In the genomic region with DNA sequence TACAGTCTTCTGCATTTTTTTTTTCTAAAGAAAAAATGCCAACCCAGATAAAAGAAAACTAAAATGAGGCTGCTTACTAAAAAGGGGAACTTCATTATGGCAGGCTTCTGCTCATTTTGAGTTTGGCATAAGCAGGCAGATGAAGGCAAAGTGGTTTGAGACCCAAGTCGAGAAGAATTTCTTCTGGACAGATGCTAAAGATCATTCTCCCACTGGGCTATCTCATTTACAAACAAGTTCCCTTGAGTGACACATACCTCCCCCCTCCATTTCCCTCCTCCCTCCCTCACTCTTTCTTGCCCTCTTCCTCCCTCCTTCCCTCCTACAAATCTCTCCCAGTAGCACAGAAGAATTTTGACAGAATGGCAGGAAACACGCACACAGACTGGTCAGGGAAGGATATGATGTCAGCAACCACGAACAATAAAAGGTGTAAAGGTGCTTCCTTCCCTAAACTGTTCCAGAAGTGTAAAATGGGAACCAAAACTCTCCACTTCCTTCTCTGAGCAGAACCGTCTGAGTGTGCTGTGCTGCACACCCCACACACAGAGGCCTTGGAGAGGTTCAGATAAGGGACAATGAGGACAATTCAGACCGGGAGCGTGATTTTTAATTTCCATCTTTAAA, we compare ENCODE assay signal across 8 cellular contexts.
A peak's percentile ranks its signal among the peaks of the same experiment; 100 is the strongest.
DNase-seq lines count a peak whose midpoint lies in the region; ATAC-seq and TF ChIP-seq lines count a peak whose summit lies in the region.

No MANE protein-coding gene starts in this region.

- peaks cover 20% of the 10 kb centered on the region for H3K36me3 ChIP-seq in OCI-LY3 (replicated peaks; ENCODE audit: low read depth, low read length)
- H3K36me3 ChIP-seq in muscle layer of duodenum (ENCODE audit: control insufficient read depth in 1 of 2, insufficient read depth in 2 of 2, low read length in 2 of 2), result peaks cover 0 to 6% of the 10 kb centered on the region in 2 donors

- H2AFZ ChIP-seq in OCI-LY3 (ENCODE audit: low read depth, low read length), result no peak overlapping the region

- H3K4me3 ChIP-seq in OCI-LY3 (ENCODE audit: low read length), result peak overlapping the region; percentile 57
- H3K4me3 ChIP-seq in muscle layer of duodenum (ENCODE audit: low read depth in 1 of 2, low read length in 2 of 2), result no peak overlapping the region

- peak overlapping the region; percentile 69 for H3K9ac ChIP-seq in OCI-LY3 (ENCODE audit: low read length)

- peak overlapping the region; percentile 85 for H3K4me2 ChIP-seq in OCI-LY3 (ENCODE audit: low read length)

- peak; percentile 57 for ATAC-seq in HG02938 (IDR thresholded peaks at IDR 0.05; ENCODE audit: unreplicated experiment)

- H3K27me3 ChIP-seq in OCI-LY3 (ENCODE audit: low read depth, low read length), result no peaks in the 10 kb centered on the region
- no peaks in the 10 kb centered on the region for H3K27me3 ChIP-seq in muscle layer of duodenum (ENCODE audit: low read depth, low read length)

- no peaks in the 10 kb centered on the region for H3K27me3 Mint-ChIP-seq in dendritic cell treated with granulocyte-macrophage colony-stimulating factor and Interleukin-4, amounts not matched to agents 40 ng/mL and 50 ng/mL, for 4 days

- no peak for TF ChIP-seq CTCF in OCI-LY3 (IDR thresholded peaks at IDR 0.05; ENCODE audit: low read depth, low read length)

- H3K27ac Mint-ChIP-seq in dendritic cell treated with granulocyte-macrophage colony-stimulating factor and Interleukin-4, amounts not matched to agents 40 ng/mL and 50 ng/mL, for 4 days, result peak overlapping the region; percentile 87

- peak overlapping the region; percentile 98 for H3K27ac ChIP-seq in OCI-LY3 (ENCODE audit: low read length)
- H3K27ac ChIP-seq in muscle layer of duodenum (ENCODE audit: low read length), result peak overlapping the region; percentile 79

- H3K79me2 ChIP-seq in OCI-LY3 (ENCODE audit: low read length), result peaks cover 78% of the 10 kb centered on the region

- H3K9me3 ChIP-seq in OCI-LY3 (ENCODE audit: insufficient read depth, low read length), result no peaks in the 10 kb centered on the region
- H3K9me3 ChIP-seq in muscle layer of duodenum (ENCODE audit: control insufficient read depth in 1 of 2, low read length in 2 of 2), result no peaks in the 10 kb centered on the region

- no peaks in the 10 kb centered on the region for H4K20me1 ChIP-seq in OCI-LY3 (ENCODE audit: insufficient read depth, low read length)

- peak; percentile 6 for DNase-seq in activated CD4-positive, alpha-beta T cell treated with anti-CD3 and anti-CD28 coated beads for 48 hours
- DNase-seq in activated CD4-positive, alpha-beta T cell treated with anti-CD3 and anti-CD28 coated beads for 1 hour, result no peak
- DNase-seq in NCI-H2107 (lab: John Stamatoyannopoulos, UW), result no peak
- no peak for DNase-seq in stimulated activated CD8-positive, alpha-beta memory T cell treated with anti-CD3 and anti-CD28 coated beads, Interleukin-4, amount 100 ng/mL, for 48 hours

- peaks cover 12% of the 10 kb centered on the region for H3K36me3 Mint-ChIP-seq in dendritic cell treated with granulocyte-macrophage colony-stimulating factor and Interleukin-4, amounts not matched to agents 40 ng/mL and 50 ng/mL, for 4 days (ENCODE audit: low read depth)

- no peaks in the 10 kb centered on the region for H3K9me3 Mint-ChIP-seq in dendritic cell treated with granulocyte-macrophage colony-stimulating factor and Interleukin-4, amounts not matched to agents 40 ng/mL and 50 ng/mL, for 4 days

- H3K4me1 ChIP-seq in OCI-LY3 (ENCODE audit: low read length), result peaks cover 83% of the 10 kb centered on the region
- peaks cover 4 to 20% of the 10 kb centered on the region in 2 donors for H3K4me1 ChIP-seq in muscle layer of duodenum (ENCODE audit: control insufficient read depth in 1 of 2, insufficient read depth in 2 of 2, low read length in 2 of 2)

- intact Hi-C loops in dendritic cell treated with granulocyte-macrophage colony-stimulating factor and Interleukin-4, amounts not matched to agents 40 ng/mL and 50 ng/mL, for 4 days (cut with micrococcal nuclease), result loop anchor here (2.0 to 10.0 kb wide), 4 partner anchors 18 to 95 kb away; a partner anchor contains a TSS

- peaks cover 53% of the 10 kb centered on the region for H3K4me1 Mint-ChIP-seq in dendritic cell treated with granulocyte-macrophage colony-stimulating factor and Interleukin-4, amounts not matched to agents 40 ng/mL and 50 ng/mL, for 4 days (ENCODE audit: low read depth)

- H3K4me3 Mint-ChIP-seq in dendritic cell treated with granulocyte-macrophage colony-stimulating factor and Interleukin-4, amounts not matched to agents 40 ng/mL and 50 ng/mL, for 4 days, result peak overlapping the region; percentile 45
